8 cellular contexts compared by ENCODE assay signal in genomic region chr22:42080287-42080686, GRCh38. TPM values are rescaled to one million over a fixed set of nuclear protein-coding genes. Genes with fewer than 3 reads are reported as not detected.
DNase-seq lines count a peak whose midpoint lies in the region; ATAC-seq and TF ChIP-seq lines count a peak whose summit lies in the region.

No MANE protein-coding gene starts in this region.

- peaks cover 19% of the 10 kb centered on the region for H3K79me2 ChIP-seq in PC-9 (ENCODE audit: low read depth)

- H3K9me3 ChIP-seq in PC-9 (ENCODE audit: insufficient read depth, low read depth) = no peaks in the 10 kb centered on the region; the same call in 1 of the 2 replicates
- no peaks in the 10 kb centered on the region for H3K9me3 ChIP-seq in left lung
- H3K9me3 ChIP-seq in subcutaneous abdominal adipose tissue (ENCODE audit: control insufficient read depth in 5 of 5, low read length in 5 of 5) = no peaks in the 10 kb centered on the region

- intact Hi-C loops in PC-9 (cut with micrococcal nuclease; ENCODE audit: unreplicated experiment) = no loop called here
- intact Hi-C loops in left lung (cut with DNase I) = no loop called here

- H3K27ac ChIP-seq in PC-9 (no peak overlapping the region), left lung (peak overlapping the region; percentile 96 to 99), subcutaneous abdominal adipose tissue (ENCODE audit: low read depth, low read length) (peak overlapping the region; percentile 99)

- peaks cover 4% of the 10 kb centered on the region; the same call in 1 of the 2 replicates for H3F3A ChIP-seq in PC-9 (ENCODE audit: insufficient read depth, low read depth)

- H4K20me1 ChIP-seq in PC-9 (ENCODE audit: insufficient read depth) = no peaks in the 10 kb centered on the region

- POLR2A ChIA-PET in PC-9 (lab: Charles Lee; ENCODE audit: unreplicated experiment) = interaction anchor here (0.7 kb wide), 2 partner anchors 133 to 383 kb away, joined by 5 to 10 read pairs; partner anchors contain the start of gene CENPM

- CTCF ChIA-PET in PC-9 (lab: Charles Lee) = interaction anchor here (0.9 kb wide), 1 partner anchor 333 kb away, joined by 3 read pairs; no protein-coding TSS in a partner anchor

- peak; percentile 27 for ATAC-seq in left lung
- ATAC-seq in HG03025 (IDR thresholded peaks at IDR 0.05; ENCODE audit: low FRiP score, unreplicated experiment) = no peak
- no peak for ATAC-seq in GM18868 (IDR thresholded peaks at IDR 0.05; ENCODE audit: unreplicated experiment)

- H3K4me1 ChIP-seq in PC-9 (replicated peaks; ENCODE audit: insufficient read depth) = peaks cover 14% of the 10 kb centered on the region
- peaks cover 17 to 39% of the 10 kb centered on the region in 2 donors for H3K4me1 ChIP-seq in left lung
- H3K4me1 ChIP-seq in subcutaneous abdominal adipose tissue (ENCODE audit: control insufficient read depth in 5 of 5, insufficient read depth in 5 of 5, low read length in 5 of 5) = peaks cover 9 to 34% (median 31%) of the 10 kb centered on the region in 5 donors

- H3K4me2 ChIP-seq in PC-9 = peak overlapping the region; percentile 94

- peak; percentile 33 for DNase-seq in NCI-H748 (lab: John Stamatoyannopoulos, UW; ENCODE audit: unreplicated experiment)
- DNase-seq in NCI-H748 treated with DMSO at 0.1 percent for 48 hours (lab: John Stamatoyannopoulos, UW) = no peak
- DNase-seq in PC-9 = peak in 1 of 2 experiments; percentile 14
- DNase-seq in choroid plexus epithelial cell (ENCODE audit: low read depth) = peak; percentile 63
- peak in 1 of 2 donors; percentile 65 for DNase-seq in left lung

- TF ChIP-seq CTCF in PC-9 (conservative IDR thresholded peaks at IDR 0.05) (no peak), choroid plexus epithelial cell (conservative IDR thresholded peaks at IDR 0.05; ENCODE audit: low read depth, low read length) (no peak), left lung (IDR thresholded peaks at IDR 0.05) (no peak)

- H3K9ac ChIP-seq in subcutaneous abdominal adipose tissue (ENCODE audit: low read length in 5 of 5) = peak overlapping the region; percentile 57 to 96 (median 76)

- H3K36me3 ChIP-seq in PC-9 (ENCODE audit: low read depth) = no peaks in the 10 kb centered on the region
- peaks cover 0 to 52% of the 10 kb centered on the region in 2 donors for H3K36me3 ChIP-seq in left lung
- H3K36me3 ChIP-seq in subcutaneous abdominal adipose tissue (ENCODE audit: control insufficient read depth in 5 of 5, insufficient read depth in 5 of 5, low read length in 5 of 5) = peaks cover under 1 to 49% (median 31%) of the 10 kb centered on the region in 5 donors

- TSS peak; percentile 17 for BruUV-seq in PC-9 (replicated peaks; lab: Mats Ljungman, UMichigan)

- H3K9me2 ChIP-seq in PC-9 (ENCODE audit: insufficient read depth) = no peaks in the 10 kb centered on the region

- H3K4me3 ChIP-seq in PC-9 (peak overlapping the region; percentile 85), choroid plexus epithelial cell (ENCODE audit: low read depth, low read length) (peak overlapping the region; percentile 87), left lung (peak overlapping the region; percentile 49 to 59), subcutaneous abdominal adipose tissue (ENCODE audit: low read depth in 1 of 5, low read length in 5 of 5) (peak overlapping the region; percentile 84 to 94 (median 89))

- H3K27me3 ChIP-seq in PC-9 (ENCODE audit: insufficient read depth, low read depth) (no peaks in the 10 kb centered on the region), left lung (no peaks in the 10 kb centered on the region), subcutaneous abdominal adipose tissue (ENCODE audit: control insufficient read depth in 5 of 5, insufficient read depth in 4 of 5, low read length in 5 of 5) (no peaks in the 10 kb centered on the region)

- peak overlapping the region; percentile 92 for H2AFZ ChIP-seq in PC-9

RNA-seq across cellular contexts. Expression of gene SMDT1, which starts 0.8 kb away (rescaled TPM):
- total RNA-seq in PC-9 (2021) (55.3 and 72.8 TPM in 2 replicates), left lung (10 to 100 TPM; 73.2 to 94.6 TPM)

RNA-seq across cellular contexts. Expression of gene PHETA2, which starts 6.2 kb away (rescaled TPM):
- 4.5 TPM in 2 replicates for total RNA-seq in PC-9 (2021)
- total RNA-seq in left lung = 10 to 100 TPM; 18.7 to 20.4 TPM

RNA-seq across cellular contexts. Expression of gene NAGA, which starts 9.7 kb away (rescaled TPM):
- total RNA-seq in PC-9 (2021) (13.8 and 15.9 TPM in 2 replicates), left lung (10 to 100 TPM; 30.5 to 35.6 TPM)

RNA-seq across cellular contexts. Expression of gene NDUFA6, which starts 10.3 kb away (rescaled TPM):
- total RNA-seq in PC-9 (2021) = 71.5 and 84.9 TPM in 2 replicates
- total RNA-seq in left lung = 10 to 100 TPM; 64.8 to 69.7 TPM

RNA-seq across cellular contexts. Expression of gene CYP2D6, which starts 50.3 kb away (rescaled TPM):
- total RNA-seq in PC-9 (2021) (6.7 TPM in 2 replicates), left lung (1 to 10 TPM in 1 of 2 donors, under 1 TPM in 1; 0.96 to 1.1 TPM)
